Comparison of ENCODE assay signal across 16 cellular contexts in genomic region chr2:96089356-96090180, GRCh38. TPM values are rescaled to one million over a fixed set of nuclear protein-coding genes. Genes with fewer than 3 reads are reported as not detected.
DNase-seq lines count a peak whose midpoint lies in the region; ATAC-seq, FAIRE-seq and TF ChIP-seq lines count a peak whose summit lies in the region.
"Had no signal": no experiment of that assay in that cellular context is flagged by ENCODE, and none has a peak within 500 bp of the region (broad histone marks: within the 10 kb centered on the region; RNA-seq: fewer than 3 reads in every experiment).

No MANE protein-coding gene starts in this region.

- H3K4me3 ChIP-seq in colonic mucosa (no peak overlapping the region), HepG2 (replicated peaks in 1 of 3; ENCODE audit: insufficient read depth in 1 of 3, low read depth in 2 of 3, low read length in 3 of 3) (peak overlapping the region in 1 of 3 experiments; percentile 32; a peak in 1 of 6 replicates), testis (no peak overlapping the region), transverse colon (no peak overlapping the region)

- no TSS peak for BruUV-seq in HepG2 (replicated peaks; lab: Mats Ljungman, UMichigan)

- POLR2A ChIA-PET in HepG2 (lab: Yijun Ruan, JAX): no interaction called here

- no peaks in the 10 kb centered on the region for H3K27me3 Mint-ChIP-seq in activated T-cell treated with anti-CD3 and anti-CD28 coated beads, Interleukin-2, amount 50 U/mL, for 24 hours

- no peak overlapping the region for H2AFZ ChIP-seq in HepG2 (ENCODE audit: low read length)

- peak; percentile 10 to 11 for DNase-seq in activated T-cell treated with anti-CD3 and anti-CD28 coated beads, Interleukin-2, amount 50 U/mL, for 48 hours
- no peak for DNase-seq in activated T-cell treated with anti-CD3 and anti-CD28 coated beads, Interleukin-2, amount 50 U/mL, for 24 hours
- peak; percentile 15 for DNase-seq in colonic mucosa
- DNase-seq in HepG2 (ENCODE audit: low spot score): no peak
- peak; percentile 41 for DNase-seq in testis
- no peak for DNase-seq in transverse colon
- no peak for DNase-seq in DMS53 treated with DMSO at 0.1 percent for 48 hours (lab: John Stamatoyannopoulos, UW; ENCODE audit: unreplicated experiment)
- no peak for DNase-seq in SIG-M5 treated with dmso at 0.1 percent for 504 hours (lab: John Stamatoyannopoulos, UW; ENCODE audit: unreplicated experiment)
- DNase-seq: amniotic stem cell; effector CD4-positive, alpha-beta T cell; foreskin keratinocyte; MV-4-11; NCI-H345; stimulated activated CD4-positive, alpha-beta T cell treated with anti-CD3 and anti-CD28 coated beads, Interleukin-15, amount 100 ng/mL, for 24 hours had no signal

- peak overlapping the region; percentile 15; the same call in 1 of the 2 replicates for H3K4me2 ChIP-seq in HepG2 (ENCODE audit: low read depth, low read length)

- no peak overlapping the region for H3K9ac ChIP-seq in colonic mucosa (ENCODE audit: low read depth in 2 of 2, low read length in 2 of 2)
- no peak overlapping the region for H3K9ac ChIP-seq in HepG2 (ENCODE audit: insufficient read depth, low read depth, low read length)

- H4K20me1 ChIP-seq in HepG2 (ENCODE audit: insufficient read depth, low read length): no peaks in the 10 kb centered on the region

- H3K36me3 Mint-ChIP-seq in activated T-cell treated with anti-CD3 and anti-CD28 coated beads, Interleukin-2, amount 50 U/mL, for 24 hours (ENCODE audit: low read depth): no peaks in the 10 kb centered on the region

- no peaks in the 10 kb centered on the region for H3K79me2 ChIP-seq in HepG2 (ENCODE audit: insufficient read depth, low read length)

- no peak for FAIRE-seq in HepG2 (lab: Jason Lieb, UNC)

- H3K4me1 ChIP-seq in colonic mucosa (peaks cover 7% of the 10 kb centered on the region), HepG2 (ENCODE audit: insufficient read depth, low read length) (peaks cover 14% of the 10 kb centered on the region), testis (no peaks in the 10 kb centered on the region), transverse colon (peaks cover 6 to 19% (median 9%) of the 10 kb centered on the region in 4 donors)
- H3K4me1 ChIP-seq: foreskin keratinocyte had no signal

- CTCF ChIA-PET in HepG2 (lab: Yijun Ruan, JAX; ENCODE audit: low intra/inter-chr PET ratio, low total read pairs): no interaction called here

- H3K27ac ChIP-seq in colonic mucosa: no peak overlapping the region
- H3K27ac ChIP-seq in HepG2 (ENCODE audit: extremely low read length, insufficient read depth, low read length): no peak overlapping the region
- H3K27ac ChIP-seq in testis: no peak overlapping the region
- no peak overlapping the region for H3K27ac ChIP-seq in transverse colon
- H3K27ac ChIP-seq: foreskin keratinocyte had no signal

- H3K9me3 ChIP-seq in colonic mucosa (no peaks in the 10 kb centered on the region), HepG2 (ENCODE audit: low read length) (no peaks in the 10 kb centered on the region), testis (no peaks in the 10 kb centered on the region), transverse colon (no peaks in the 10 kb centered on the region)

- TF ChIP-seq CTCF in colonic mucosa (IDR thresholded peaks at IDR 0.05): no peak
- TF ChIP-seq CTCF in HepG2 (CRISPR knock-in tag; IDR thresholded peaks at IDR 0.05): peak; percentile 36
- no peak for TF ChIP-seq CTCF in testis (IDR thresholded peaks at IDR 0.05)
- no peak for TF ChIP-seq CTCF in transverse colon (IDR thresholded peaks at IDR 0.05)

- intact Hi-C loops in colonic mucosa (cut with DNase I) (no loop called here), HepG2 (cut with micrococcal nuclease; ENCODE audit: unreplicated experiment) (no loop called here), testis (cut with DNase I; ENCODE audit: low total_unique reads) (no loop called here), transverse colon (cut with DNase I; ENCODE audit: low total_unique reads) (no loop called here)

- peaks cover 4% of the 10 kb centered on the region for H3K4me1 Mint-ChIP-seq in activated T-cell treated with anti-CD3 and anti-CD28 coated beads, Interleukin-2, amount 50 U/mL, for 24 hours (ENCODE audit: low read depth)

- no peaks in the 10 kb centered on the region for H3K36me3 ChIP-seq in colonic mucosa
- no peaks in the 10 kb centered on the region for H3K36me3 ChIP-seq in HepG2 (replicated peaks in 1 of 2; ENCODE audit: control insufficient read depth in 1 of 2, insufficient read depth in 2 of 2, low read length in 2 of 2)
- H3K36me3 ChIP-seq in testis (ENCODE audit: low read depth, missing control alignments): no peaks in the 10 kb centered on the region
- no peaks in the 10 kb centered on the region for H3K36me3 ChIP-seq in transverse colon

- WGBS in HepG2 (ENCODE audit: low lambda C conversion rate): 32% methylated on average over 22 of the region's 22 CpGs
- WGBS in testis, 2 donors: 68 to 75% methylated on average over 22 of the region's 22 CpGs
- 80 to 81% methylated on average over 3 to 20 of the region's 22 CpGs for WGBS in transverse colon (ENCODE audit: low coverage in 1 of 2), 2 donors

- no peaks in the 10 kb centered on the region for H3K27me3 ChIP-seq in colonic mucosa
- peaks cover 7 to 40% of the 10 kb centered on the region in 2 experiments for H3K27me3 ChIP-seq in HepG2 (ENCODE audit: control insufficient read depth in 1 of 2, insufficient read depth in 2 of 2, low read length in 2 of 2)
- H3K27me3 ChIP-seq in testis: no peaks in the 10 kb centered on the region
- no peaks in the 10 kb centered on the region for H3K27me3 ChIP-seq in transverse colon

- in situ Hi-C loops in HepG2 (cut with HindIII; ENCODE audit: extremely low pct_ligation_motif_present, low pct_unique_long_range_greater_than_20kb): no loop called here
- in situ Hi-C loops in transverse colon (cut with MboI; ENCODE audit: low pct_ligation_motif_present in 1 of 4, low pct_unique_long_range_greater_than_20kb in 1 of 4, low sequenced_read_pairs in 3 of 4): no loop called here

- H3K4me3 Mint-ChIP-seq in activated T-cell treated with anti-CD3 and anti-CD28 coated beads, Interleukin-2, amount 50 U/mL, for 24 hours: no peak overlapping the region

- peak; percentile 84 for ATAC-seq in HepG2
- ATAC-seq: foreskin keratinocyte had no signal

- no peak for TF ChIP-seq POLR2A in HepG2 (IDR thresholded peaks at IDR 0.05; ENCODE audit: insufficient read depth in 1 of 2, low read depth in 2 of 2, low read length in 2 of 2)
- TF ChIP-seq POLR2A in testis (IDR thresholded peaks at IDR 0.05): no peak
- TF ChIP-seq POLR2A in transverse colon (IDR thresholded peaks at IDR 0.05): no peak

- no peak for TF ChIP-seq EP300 in HepG2 (IDR thresholded peaks at IDR 0.05; ENCODE audit: low read depth in 2 of 2, low read length in 2 of 2)
- no peak for TF ChIP-seq EP300 in HepG2 (CRISPR knock-in tag; IDR thresholded peaks at IDR 0.05; ENCODE audit: borderline replicate concordance)
- TF ChIP-seq EP300 in transverse colon (IDR thresholded peaks at IDR 0.05; ENCODE audit: low read depth): no peak

- H3K9me3 Mint-ChIP-seq in activated T-cell treated with anti-CD3 and anti-CD28 coated beads, Interleukin-2, amount 50 U/mL, for 24 hours: no peaks in the 10 kb centered on the region

- TF ChIP-seq RAD21 in HepG2 (CRISPR knock-in tag; IDR thresholded peaks at IDR 0.05): no peak

- H3K27ac Mint-ChIP-seq in activated T-cell treated with anti-CD3 and anti-CD28 coated beads, Interleukin-2, amount 50 U/mL, for 24 hours: no peak overlapping the region

RNA-seq across cellular contexts. Expression of gene ADRA2B, which starts 26.8 kb away (rescaled TPM):
- total RNA-seq in colonic mucosa (under 1 TPM; 0.54 to 0.90 TPM), HepG2 (2016; rRNA removed; fragmentation: Illumina TruSeq; extraction: Trizol) (not detected in 2 replicates), testis (1 to 10 TPM; 2.4 to 2.6 TPM), transverse colon (under 1 TPM in 2 of 4 donors, not detected in 2; 0.27 to 0.32 TPM)
- total RNA-seq in HepG2 (2016; cell fraction: cytosol; rRNA removed; fragmentation: Illumina TruSeq; extraction: Trizol; ENCODE audit: low read depth): not detected in 2 replicates
- not detected in 2 replicates for total RNA-seq in HepG2 (2016; cell fraction: insoluble cytoplasmic fraction; rRNA removed; fragmentation: Illumina TruSeq; extraction: Trizol)
- not detected in 2 replicates for total RNA-seq in HepG2 (2016; cell fraction: membrane; rRNA removed; fragmentation: Illumina TruSeq; extraction: Trizol)
- not detected in 2 replicates for total RNA-seq in HepG2 (2016; cell fraction: nucleus; rRNA removed; fragmentation: Illumina TruSeq; extraction: Trizol)
- polyA plus RNA-seq in HepG2 (2011; rRNA removed) (not detected in 2 replicates), testis (ENCODE audit: insufficient read depth, low read depth, low replicate concordance) (2.1 TPM)
- not detected in 2 replicates for polyA plus RNA-seq in HepG2 (2011; cell fraction: cytosol; rRNA removed)
- polyA plus RNA-seq in HepG2 (2011; cell fraction: nucleus; rRNA removed): 0.10 TPM in 1 of 2 replicates, not detected in the other
- polyA plus RNA-seq in HepG2 (2012): not detected in 2 replicates
- not detected in 2 replicates for polyA plus RNA-seq in HepG2 (2016; cell fraction: cytosol; fragmentation: Illumina TruSeq; extraction: Trizol; ENCODE audit: low read depth)
- not detected in 2 replicates for polyA plus RNA-seq in HepG2 (2016; cell fraction: insoluble cytoplasmic fraction; fragmentation: Illumina TruSeq; extraction: Trizol; ENCODE audit: low read depth)
- not detected in 2 replicates for polyA plus RNA-seq in HepG2 (2016; cell fraction: membrane; fragmentation: Illumina TruSeq; extraction: Trizol; ENCODE audit: low read depth)
- not detected in 2 replicates for polyA plus RNA-seq in HepG2 (2016; cell fraction: nucleus; fragmentation: Illumina TruSeq; extraction: Trizol; ENCODE audit: insufficient read depth, low read depth)
- 0.07 TPM in 1 of 2 replicates, not detected in the other for polyA minus RNA-seq in HepG2 (2011; rRNA and poly(A)+ RNA removed; ENCODE audit: low replicate concordance)
- not detected in 2 replicates for polyA minus RNA-seq in HepG2 (2011; cell fraction: cytosol; rRNA and poly(A)+ RNA removed)
- not detected in 2 replicates for polyA minus RNA-seq in HepG2 (2011; cell fraction: nucleus; rRNA and poly(A)+ RNA removed)
- polyA plus RNA-seq: AG04450 had no signal

RNA-seq across cellular contexts. Expression of gene ASTL, which starts 48.7 kb away (rescaled TPM):
- under 1 TPM in 1 of 2 donors, not detected in 1; 0.82 TPM for total RNA-seq in colonic mucosa
- total RNA-seq in HepG2 (2016; rRNA removed; fragmentation: Illumina TruSeq; extraction: Trizol): not detected in 2 replicates
- not detected in 2 replicates for total RNA-seq in HepG2 (2016; cell fraction: cytosol; rRNA removed; fragmentation: Illumina TruSeq; extraction: Trizol; ENCODE audit: low read depth)
- total RNA-seq in HepG2 (2016; cell fraction: insoluble cytoplasmic fraction; rRNA removed; fragmentation: Illumina TruSeq; extraction: Trizol): not detected in 2 replicates
- total RNA-seq in HepG2 (2016; cell fraction: membrane; rRNA removed; fragmentation: Illumina TruSeq; extraction: Trizol): not detected in 2 replicates
- not detected in 2 replicates for total RNA-seq in HepG2 (2016; cell fraction: nucleus; rRNA removed; fragmentation: Illumina TruSeq; extraction: Trizol)
- not detected in 2 replicates for polyA plus RNA-seq in HepG2 (2011; rRNA removed)
- polyA plus RNA-seq in HepG2 (2011; cell fraction: cytosol; rRNA removed): not detected in 2 replicates
- polyA plus RNA-seq in HepG2 (2011; cell fraction: nucleus; rRNA removed): not detected in 2 replicates
- polyA plus RNA-seq in HepG2 (2012): not detected in 2 replicates
- not detected in 2 replicates for polyA plus RNA-seq in HepG2 (2016; cell fraction: cytosol; fragmentation: Illumina TruSeq; extraction: Trizol; ENCODE audit: low read depth)
- not detected in 2 replicates for polyA plus RNA-seq in HepG2 (2016; cell fraction: insoluble cytoplasmic fraction; fragmentation: Illumina TruSeq; extraction: Trizol; ENCODE audit: low read depth)
- not detected in 2 replicates for polyA plus RNA-seq in HepG2 (2016; cell fraction: membrane; fragmentation: Illumina TruSeq; extraction: Trizol; ENCODE audit: low read depth)
- polyA plus RNA-seq in HepG2 (2016; cell fraction: nucleus; fragmentation: Illumina TruSeq; extraction: Trizol; ENCODE audit: insufficient read depth, low read depth): not detected in 2 replicates
- 1.6 TPM in 1 of 2 replicates, not detected in the other for polyA minus RNA-seq in HepG2 (2011; rRNA and poly(A)+ RNA removed; ENCODE audit: low replicate concordance)
- polyA minus RNA-seq in HepG2 (2011; cell fraction: cytosol; rRNA and poly(A)+ RNA removed): not detected in 2 replicates
- polyA minus RNA-seq in HepG2 (2011; cell fraction: nucleus; rRNA and poly(A)+ RNA removed): not detected in 2 replicates
- total RNA-seq in testis: 1 to 10 TPM in 1 of 2 donors, under 1 TPM in 1; 0.87 to 1.6 TPM
- 0.58 TPM for polyA plus RNA-seq in testis (ENCODE audit: insufficient read depth, low read depth, low replicate concordance)
- under 1 TPM in 1 of 4 donors, not detected in 3; 0.95 TPM for total RNA-seq in transverse colon
- total RNA-seq: foreskin keratinocyte, liver had no signal
- polyA plus RNA-seq: AG04450, foreskin keratinocyte, liver had no signal

RNA-seq across cellular contexts. Expression of gene GPAT2, which starts 54.9 kb away (rescaled TPM):
- total RNA-seq in colonic mucosa (1 to 10 TPM; 2.4 to 6.6 TPM), HepG2 (2016; rRNA removed; fragmentation: Illumina TruSeq; extraction: Trizol) (not detected in 2 replicates), testis (10 to 100 TPM; 23.5 to 38.9 TPM), transverse colon (1 to 10 TPM; 1.4 to 3.7 (median 2.7) TPM)
- total RNA-seq in HepG2 (2016; cell fraction: cytosol; rRNA removed; fragmentation: Illumina TruSeq; extraction: Trizol; ENCODE audit: low read depth): not detected in 2 replicates
- not detected in 2 replicates for total RNA-seq in HepG2 (2016; cell fraction: insoluble cytoplasmic fraction; rRNA removed; fragmentation: Illumina TruSeq; extraction: Trizol)
- not detected in 2 replicates for total RNA-seq in HepG2 (2016; cell fraction: membrane; rRNA removed; fragmentation: Illumina TruSeq; extraction: Trizol)
- total RNA-seq in HepG2 (2016; cell fraction: nucleus; rRNA removed; fragmentation: Illumina TruSeq; extraction: Trizol): not detected in 2 replicates
- polyA plus RNA-seq in HepG2 (2011; rRNA removed) (not detected in 2 replicates), testis (ENCODE audit: insufficient read depth, low read depth, low replicate concordance) (20.5 TPM)
- polyA plus RNA-seq in HepG2 (2011; cell fraction: cytosol; rRNA removed): not detected in 2 replicates
- not detected in 2 replicates for polyA plus RNA-seq in HepG2 (2011; cell fraction: nucleus; rRNA removed)
- not detected in 2 replicates for polyA plus RNA-seq in HepG2 (2012)
- not detected in 2 replicates for polyA plus RNA-seq in HepG2 (2016; cell fraction: cytosol; fragmentation: Illumina TruSeq; extraction: Trizol; ENCODE audit: low read depth)
- not detected in 2 replicates for polyA plus RNA-seq in HepG2 (2016; cell fraction: insoluble cytoplasmic fraction; fragmentation: Illumina TruSeq; extraction: Trizol; ENCODE audit: low read depth)
- polyA plus RNA-seq in HepG2 (2016; cell fraction: membrane; fragmentation: Illumina TruSeq; extraction: Trizol; ENCODE audit: low read depth): not detected in 2 replicates
- polyA plus RNA-seq in HepG2 (2016; cell fraction: nucleus; fragmentation: Illumina TruSeq; extraction: Trizol; ENCODE audit: insufficient read depth, low read depth): not detected in 2 replicates
- polyA minus RNA-seq in HepG2 (2011; rRNA and poly(A)+ RNA removed; ENCODE audit: low replicate concordance): not detected in 2 replicates
- not detected in 2 replicates for polyA minus RNA-seq in HepG2 (2011; cell fraction: cytosol; rRNA and poly(A)+ RNA removed)
- polyA minus RNA-seq in HepG2 (2011; cell fraction: nucleus; rRNA and poly(A)+ RNA removed): not detected in 2 replicates

RNA-seq across cellular contexts. Expression of gene DUSP2, which starts 55.7 kb away (rescaled TPM):
- total RNA-seq in colonic mucosa: 1 to 10 TPM; 1.6 to 5.1 TPM
- not detected in 2 replicates for total RNA-seq in HepG2 (2016; rRNA removed; fragmentation: Illumina TruSeq; extraction: Trizol)
- not detected in 2 replicates for total RNA-seq in HepG2 (2016; cell fraction: cytosol; rRNA removed; fragmentation: Illumina TruSeq; extraction: Trizol; ENCODE audit: low read depth)
- not detected in 2 replicates for total RNA-seq in HepG2 (2016; cell fraction: insoluble cytoplasmic fraction; rRNA removed; fragmentation: Illumina TruSeq; extraction: Trizol)
- not detected in 2 replicates for total RNA-seq in HepG2 (2016; cell fraction: membrane; rRNA removed; fragmentation: Illumina TruSeq; extraction: Trizol)
- not detected in 2 replicates for total RNA-seq in HepG2 (2016; cell fraction: nucleus; rRNA removed; fragmentation: Illumina TruSeq; extraction: Trizol)
- not detected in 2 replicates for polyA plus RNA-seq in HepG2 (2011; rRNA removed)
- 0.04 TPM in 1 of 2 replicates, not detected in the other for polyA plus RNA-seq in HepG2 (2011; cell fraction: cytosol; rRNA removed)
- polyA plus RNA-seq in HepG2 (2011; cell fraction: nucleus; rRNA removed): 0.12 and 0.18 TPM in 2 replicates
- not detected in 2 replicates for polyA plus RNA-seq in HepG2 (2012)
- polyA plus RNA-seq in HepG2 (2016; cell fraction: cytosol; fragmentation: Illumina TruSeq; extraction: Trizol; ENCODE audit: low read depth): not detected in 2 replicates
- not detected in 2 replicates for polyA plus RNA-seq in HepG2 (2016; cell fraction: insoluble cytoplasmic fraction; fragmentation: Illumina TruSeq; extraction: Trizol; ENCODE audit: low read depth)
- not detected in 2 replicates for polyA plus RNA-seq in HepG2 (2016; cell fraction: membrane; fragmentation: Illumina TruSeq; extraction: Trizol; ENCODE audit: low read depth)
- not detected in 2 replicates for polyA plus RNA-seq in HepG2 (2016; cell fraction: nucleus; fragmentation: Illumina TruSeq; extraction: Trizol; ENCODE audit: insufficient read depth, low read depth)
- polyA minus RNA-seq in HepG2 (2011; rRNA and poly(A)+ RNA removed; ENCODE audit: low replicate concordance): 103 TPM in 1 of 2 replicates, not detected in the other
- 0.69 and 1.3 TPM in 2 replicates for polyA minus RNA-seq in HepG2 (2011; cell fraction: cytosol; rRNA and poly(A)+ RNA removed)
- 0.25 and 0.52 TPM in 2 replicates for polyA minus RNA-seq in HepG2 (2011; cell fraction: nucleus; rRNA and poly(A)+ RNA removed)
- 10 to 100 TPM in 1 of 2 donors, 1 to 10 TPM in 1; 6.3 to 16.5 TPM for total RNA-seq in testis
- 5.7 TPM for polyA plus RNA-seq in testis (ENCODE audit: insufficient read depth, low read depth, low replicate concordance)
- total RNA-seq in transverse colon: 10 to 100 TPM in 1 of 4 donors, 1 to 10 TPM in 2, not detected in 1; 1.6 to 25.1 (median 9.1) TPM

Comparison
In these comparisons a context has a peak if more than half of its experiments do, and no peak if none do; other contexts are left out.
1. DNase-seq: peak in activated T-cell treated with anti-CD3 and anti-CD28 coated beads, Interleukin-2, amount 50 U/mL, for 48 hours (2 of 2), colonic mucosa (single experiment) and testis (single experiment); none in activated T-cell treated with anti-CD3 and anti-CD28 coated beads, Interleukin-2, amount 50 U/mL, for 24 hours (single experiment), HepG2 (single experiment), transverse colon (single experiment), DMS53 treated with DMSO at 0.1 percent for 48 hours (single experiment) and SIG-M5 treated with dmso at 0.1 percent for 504 hours (single experiment).